In genomic region chr11:32173435-32173834, GRCh38 we compare ENCODE assay signal across 8 cellular contexts.
A peak's percentile ranks its signal among the peaks of the same experiment; 100 is the strongest.
DNase-seq lines count a peak whose midpoint lies in the region; ATAC-seq, FAIRE-seq and TF ChIP-seq lines count a peak whose summit lies in the region.

No MANE protein-coding gene starts in this region.

- H3K27me3 Mint-ChIP-seq in activated T-cell treated with anti-CD3 and anti-CD28 coated beads, Interleukin-2, amount 50 U/mL, for 72 hours (ENCODE audit: low read depth), result peaks cover 5% of the 10 kb centered on the region

- intact Hi-C loops in head of caudate nucleus (cut with DNase I), result loop anchor here (10.0 kb wide), 1 partner anchor 121 kb away; no protein-coding TSS in a partner anchor
- intact Hi-C loops in pancreas (cut with DNase I), result loop anchor here in 2 of 3 donors (2.0 to 5.0 kb wide), 2 partner anchors 121 kb away; no protein-coding TSS in a partner anchor

- H3K4me1 Mint-ChIP-seq in activated T-cell treated with anti-CD3 and anti-CD28 coated beads, Interleukin-2, amount 50 U/mL, for 72 hours (ENCODE audit: low read depth), result peaks cover 5% of the 10 kb centered on the region

- ATAC-seq in activated T-cell treated with anti-CD3 and anti-CD28 coated beads, Interleukin-2, amount 50 U/mL, for 72 hours (replicated peaks in 1 of 2), result peak; percentile 48 to 51
- ATAC-seq in pancreas (peak; percentile 67 to 91 (median 90)), GM18870 (IDR thresholded peaks at IDR 0.05; ENCODE audit: unreplicated experiment) (no peak), HG03095 (IDR thresholded peaks at IDR 0.05; ENCODE audit: unreplicated experiment) (no peak)

- no peaks in the 10 kb centered on the region for H3K36me3 ChIP-seq in pancreas

- H3K9me3 ChIP-seq in pancreas, result no peaks in the 10 kb centered on the region

- peak in 2 of 4 donors; percentile 27 to 33 for TF ChIP-seq CTCF in pancreas (IDR thresholded peaks at IDR 0.05)

- H3K36me3 Mint-ChIP-seq in activated T-cell treated with anti-CD3 and anti-CD28 coated beads, Interleukin-2, amount 50 U/mL, for 72 hours (ENCODE audit: insufficient read depth in 2 of 2), result no peaks in the 10 kb centered on the region

- H3K4me3 Mint-ChIP-seq in activated T-cell treated with anti-CD3 and anti-CD28 coated beads, Interleukin-2, amount 50 U/mL, for 72 hours, result no peak overlapping the region

- no peaks in the 10 kb centered on the region for H3K4me1 ChIP-seq in pancreas

- no peaks in the 10 kb centered on the region for H3K9me3 Mint-ChIP-seq in activated T-cell treated with anti-CD3 and anti-CD28 coated beads, Interleukin-2, amount 50 U/mL, for 72 hours

- H3K27me3 ChIP-seq in pancreas, result peaks cover 0 to 5% (median 2%) of the 10 kb centered on the region in 4 donors

- H3K4me3 ChIP-seq in pancreas, result peak overlapping the region in 1 of 4 donors; percentile 30

- WGBS in pancreas, 2 donors, result 0% methylated on average over 4 of the region's 4 CpGs

- no peak overlapping the region for H3K27ac Mint-ChIP-seq in activated T-cell treated with anti-CD3 and anti-CD28 coated beads, Interleukin-2, amount 50 U/mL, for 72 hours

- FAIRE-seq in H54 (lab: Jason Lieb, UNC), result no peak
- FAIRE-seq in pancreas (lab: Jason Lieb, UNC), result no peak

- no peak overlapping the region for H3K27ac ChIP-seq in pancreas

- DNase-seq in ELF-1 (ENCODE audit: low read depth, low spot score) (peak; percentile 78), H54 (ENCODE audit: insufficient read length, low spot score) (peak; percentile 54), NCI-H146 (lab: John Stamatoyannopoulos, UW) (peak; percentile 64), head of caudate nucleus (peak in 41 of 42 donors; percentile 29 to 80 (median 64)), pancreas (peak in 5 of 6 donors; percentile 21 to 66 (median 45))
- peak; percentile 21 to 26 for DNase-seq in activated T-cell treated with anti-CD3 and anti-CD28 coated beads, Interleukin-2, amount 50 U/mL, for 72 hours

- TF ChIP-seq POLR2A in H54 (IDR thresholded peaks at IDR 0.05; ENCODE audit: low read depth, low read length), result no peak

Comparison
In these comparisons a context has a peak if more than half of its experiments do, and no peak if none do; other contexts are left out.
1. DNase-seq: peak in every context shown above with its lines; median percentile 78 in ELF-1; 64 in NCI-H146; 64 in head of caudate nucleus; 54 in H54; 45 in pancreas; 24 in activated T-cell treated with anti-CD3 and anti-CD28 coated beads, Interleukin-2, amount 50 U/mL, for 72 hours.
2. ATAC-seq: peak in activated T-cell treated with anti-CD3 and anti-CD28 coated beads, Interleukin-2, amount 50 U/mL, for 72 hours (2 of 2) and pancreas (4 of 4); none in GM18870 (single experiment) and HG03095 (single experiment).